Comparison of ENCODE assay signal across 8 cellular contexts in the genomic region with DNA sequence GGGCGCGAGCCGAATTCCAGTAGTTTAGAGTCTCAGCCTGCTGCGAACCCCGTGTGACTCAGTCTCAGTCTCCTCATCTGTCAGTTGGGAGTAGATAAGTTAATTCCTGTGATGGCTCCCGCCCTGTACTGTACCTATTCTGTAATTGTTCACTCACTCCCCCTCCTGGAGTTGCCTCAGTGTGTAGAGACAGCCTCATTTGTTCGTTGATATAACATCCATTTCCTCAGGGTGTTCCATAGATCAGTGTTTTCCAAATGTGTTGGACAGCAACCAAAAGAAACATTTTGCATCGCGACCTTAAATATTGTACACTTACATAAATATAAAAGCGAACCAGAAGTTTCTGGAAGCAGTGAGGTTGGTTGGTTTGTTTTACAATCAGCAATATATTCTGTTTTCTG.
A peak's percentile ranks its signal among the peaks of the same experiment; 100 is the strongest.
DNase-seq lines count a peak whose midpoint lies in the region; ATAC-seq and TF ChIP-seq lines count a peak whose summit lies in the region.

No MANE protein-coding gene starts in this region.

- H3K27me3 ChIP-seq in DND-41 (ENCODE audit: insufficient read depth, low read length, poor library complexity) (no peaks in the 10 kb centered on the region), HUES6 (ENCODE audit: control insufficient read depth, insufficient read depth, low read length) (no peaks in the 10 kb centered on the region), muscle layer of duodenum (ENCODE audit: low read depth, low read length) (no peaks in the 10 kb centered on the region)

- TF ChIP-seq CTCF in DND-41 (IDR thresholded peaks at IDR 0.05; ENCODE audit: borderline replicate concordance, extremely low read depth, low read length, poor library complexity, severe bottlenecking) = peak; percentile 3

- H3K27me3 Mint-ChIP-seq in central memory CD8-positive, alpha-beta T cell = no peaks in the 10 kb centered on the region

- no peak for DNase-seq in DND-41
- DNase-seq in central memory CD8-positive, alpha-beta T cell (ENCODE audit: low spot score in 2 of 2) = no peak
- no peak for DNase-seq in stimulated activated naive CD4-positive, alpha-beta T cell treated with Interleukin-2 at 50 U/mL for 16 hours (lab: John Stamatoyannopoulos, UW)

- H3K27ac ChIP-seq in DND-41 (ENCODE audit: low read length) = peak overlapping the region; percentile 90
- peak overlapping the region; percentile 97 for H3K27ac ChIP-seq in HUES6 (ENCODE audit: low read depth, low read length)
- H3K27ac ChIP-seq in muscle layer of duodenum (ENCODE audit: low read length) = peak overlapping the region; percentile 100

- peak overlapping the region; percentile 79 for H3K9ac ChIP-seq in DND-41 (ENCODE audit: low read depth, low read length)
- peak overlapping the region; percentile 99 for H3K9ac ChIP-seq in HUES6 (ENCODE audit: low read length)

- H3K4me2 ChIP-seq in DND-41 (ENCODE audit: insufficient read depth, low read length) = peak overlapping the region; percentile 62

- H2AFZ ChIP-seq in DND-41 (ENCODE audit: low read depth, low read length) = peak overlapping the region; percentile 91

- ATAC-seq in DND-41 (ENCODE audit: insufficient read depth, low read depth) = no peak; the same call in 2 of the 3 replicates
- ATAC-seq in central memory CD8-positive, alpha-beta T cell (replicated peaks; ENCODE audit: extremely low read depth, poor library complexity, severe bottlenecking) = no peak
- no peak for ATAC-seq in HG02973 (IDR thresholded peaks at IDR 0.05; ENCODE audit: unreplicated experiment)
- ATAC-seq in HG02610 (IDR thresholded peaks at IDR 0.05; ENCODE audit: unreplicated experiment) = no peak
- ATAC-seq in HG03342 (IDR thresholded peaks at IDR 0.05; ENCODE audit: unreplicated experiment) = no peak

- H3K36me3 ChIP-seq in DND-41 (ENCODE audit: insufficient read depth, low read length) (peaks cover 25% of the 10 kb centered on the region), HUES6 (ENCODE audit: control insufficient read depth, insufficient read depth, low read length) (peaks cover 39% of the 10 kb centered on the region), muscle layer of duodenum (ENCODE audit: control insufficient read depth in 1 of 2, insufficient read depth in 2 of 2, low read length in 2 of 2) (peaks cover 10 to 11% of the 10 kb centered on the region in 2 donors)

- peaks cover 38% of the 10 kb centered on the region for H3K4me1 Mint-ChIP-seq in central memory CD8-positive, alpha-beta T cell

- H3K4me3 ChIP-seq in DND-41 (ENCODE audit: low read depth in 1 of 2, low read length in 2 of 2) = peak overlapping the region; percentile 56 to 85; a peak in 3 of 4 replicates
- H3K4me3 ChIP-seq in HUES6 (ENCODE audit: low read depth, low read length) = peak overlapping the region; percentile 95
- H3K4me3 ChIP-seq in muscle layer of duodenum (ENCODE audit: low read depth in 1 of 2, low read length in 2 of 2) = peak overlapping the region; percentile 86 to 92

- H3K9me3 Mint-ChIP-seq in central memory CD8-positive, alpha-beta T cell = no peaks in the 10 kb centered on the region

- peaks cover 26% of the 10 kb centered on the region for H3K36me3 Mint-ChIP-seq in central memory CD8-positive, alpha-beta T cell (ENCODE audit: insufficient read depth)

- peaks cover 1% of the 10 kb centered on the region; the same call in 1 of the 2 replicates for H4K20me1 ChIP-seq in DND-41 (ENCODE audit: insufficient read depth, low read length)

- H3K79me2 ChIP-seq in DND-41 (ENCODE audit: insufficient read depth, low read length) = peaks cover 53% of the 10 kb centered on the region

- peak overlapping the region; percentile 97 for H3K27ac Mint-ChIP-seq in central memory CD8-positive, alpha-beta T cell (ENCODE audit: low read depth)

- H3K9me3 ChIP-seq in DND-41 (ENCODE audit: insufficient read depth, low read length, severe bottlenecking) (no peaks in the 10 kb centered on the region), HUES6 (ENCODE audit: control insufficient read depth, insufficient read depth, low read depth, low read length) (no peaks in the 10 kb centered on the region), muscle layer of duodenum (ENCODE audit: control insufficient read depth in 1 of 2, low read length in 2 of 2) (no peaks in the 10 kb centered on the region)

- peak overlapping the region; percentile 84 for H3K4me3 Mint-ChIP-seq in central memory CD8-positive, alpha-beta T cell

- H3K4me1 ChIP-seq in DND-41 (ENCODE audit: insufficient read depth, low read length) = peaks cover 35% of the 10 kb centered on the region
- H3K4me1 ChIP-seq in HUES6 (ENCODE audit: control insufficient read depth, insufficient read depth, low read length) = peaks cover 4% of the 10 kb centered on the region; the same call in 1 of the 2 replicates
- peaks cover 18 to 26% of the 10 kb centered on the region in 2 donors for H3K4me1 ChIP-seq in muscle layer of duodenum (ENCODE audit: control insufficient read depth in 1 of 2, insufficient read depth in 2 of 2, low read length in 2 of 2)
